In genomic region chr3:190019020-190019419, GRCh38 we compare ENCODE assay signal across 29 cellular contexts.
"Had no signal": no experiment of that assay in that cellular context is flagged by ENCODE, and none has a peak within 500 bp of the region (broad histone marks: within the 10 kb centered on the region; RNA-seq: fewer than 3 reads in every experiment).

No MANE protein-coding gene starts in this region.

- H3K36me3 Mint-ChIP-seq: activated naive CD4-positive, alpha-beta T cell treated with anti-CD3 and anti-CD28 coated beads, Interleukin-2, amount 10 ng/mL, durations not matched to agents 7 days and 5 days; activated naive CD8-positive, alpha-beta T cell treated with anti-CD3 and anti-CD28 coated beads for 36 hours had no signal

- H3K4me3 Mint-ChIP-seq: activated CD4-positive, alpha-beta memory T cell treated with anti-CD3 and anti-CD28 coated beads, Interleukin-2, amount 10 ng/mL, durations not matched to agents 7 days and 5 days; activated CD4-positive, alpha-beta T cell treated with anti-CD3 and anti-CD28 coated beads for 36 hours; activated naive CD4-positive, alpha-beta T cell treated with anti-CD3 and anti-CD28 coated beads, Interleukin-2, amount 10 ng/mL, durations not matched to agents 7 days and 5 days; activated naive CD8-positive, alpha-beta T cell treated with anti-CD3 and anti-CD28 coated beads for 36 hours; activated T-helper 17 cell treated with anti-CD3 and anti-CD28 coated beads, Interleukin-2, amount 50 U/mL, for 72 hours; T-helper 17 cell had no signal

- H3K36me3 ChIP-seq: brain microvascular endothelial cell had no signal

- H3K4me1 Mint-ChIP-seq: activated CD4-positive, alpha-beta memory T cell treated with anti-CD3 and anti-CD28 coated beads, Interleukin-2, amount 10 ng/mL, durations not matched to agents 7 days and 5 days; activated CD4-positive, alpha-beta T cell treated with anti-CD3 and anti-CD28 coated beads for 36 hours; activated naive CD4-positive, alpha-beta T cell treated with anti-CD3 and anti-CD28 coated beads, Interleukin-2, amount 10 ng/mL, durations not matched to agents 7 days and 5 days; activated naive CD8-positive, alpha-beta T cell treated with anti-CD3 and anti-CD28 coated beads for 36 hours; activated T-helper 17 cell treated with anti-CD3 and anti-CD28 coated beads, Interleukin-2, amount 50 U/mL, for 72 hours; T-helper 17 cell had no signal

- H3K4me2 ChIP-seq: KMS-11 had no signal

- H3K27ac ChIP-seq: brain microvascular endothelial cell, KMS-11 had no signal

- H3K9me3 ChIP-seq: MG63 had no signal

- H3K27ac Mint-ChIP-seq: activated CD4-positive, alpha-beta memory T cell treated with anti-CD3 and anti-CD28 coated beads, Interleukin-2, amount 10 ng/mL, durations not matched to agents 7 days and 5 days; activated CD4-positive, alpha-beta T cell treated with anti-CD3 and anti-CD28 coated beads for 36 hours; activated naive CD4-positive, alpha-beta T cell treated with anti-CD3 and anti-CD28 coated beads, Interleukin-2, amount 10 ng/mL, durations not matched to agents 7 days and 5 days; activated naive CD8-positive, alpha-beta T cell treated with anti-CD3 and anti-CD28 coated beads for 36 hours; activated T-helper 17 cell treated with anti-CD3 and anti-CD28 coated beads, Interleukin-2, amount 50 U/mL, for 72 hours; T-helper 17 cell had no signal

- ATAC-seq: activated CD4-positive, alpha-beta T cell treated with anti-CD3 and anti-CD28 coated beads for 36 hours; activated T-helper 17 cell treated with anti-CD3 and anti-CD28 coated beads, Interleukin-2, amount 50 U/mL, for 72 hours; T-helper 17 cell had no signal

- H3K9ac ChIP-seq: KMS-11 had no signal

- H3K4me3 ChIP-seq: MG63 had no signal

- H3K9me3 Mint-ChIP-seq: activated CD4-positive, alpha-beta memory T cell treated with anti-CD3 and anti-CD28 coated beads, Interleukin-2, amount 10 ng/mL, durations not matched to agents 7 days and 5 days; activated naive CD4-positive, alpha-beta T cell treated with anti-CD3 and anti-CD28 coated beads, Interleukin-2, amount 10 ng/mL, durations not matched to agents 7 days and 5 days; activated naive CD8-positive, alpha-beta T cell treated with anti-CD3 and anti-CD28 coated beads for 36 hours; activated T-helper 17 cell treated with anti-CD3 and anti-CD28 coated beads, Interleukin-2, amount 50 U/mL, for 72 hours had no signal

- FAIRE-seq: RCC 7860, TTC549 had no signal

- H3K27me3 ChIP-seq: brain microvascular endothelial cell, MG63 had no signal

- DNase-seq: activated CD4-positive, alpha-beta memory T cell treated with anti-CD3 and anti-CD28 coated beads, Interleukin-2, amount 10 ng/mL, durations not matched to agents 7 days and 5 days; activated CD4-positive, alpha-beta T cell treated with anti-CD3 and anti-CD28 coated beads for 36 hours; activated CD4-positive, alpha-beta T cell treated with anti-CD3 and anti-CD28 coated beads, Interleukin-2, amount 50 U/mL, for 1 hour; activated CD4-positive, CD25-positive, alpha-beta regulatory T cell; activated gamma-delta T cell treated with Interleukin-2 at 50 U/mL for 16 hours; activated naive CD4-positive, alpha-beta T cell treated with anti-CD3 and anti-CD28 coated beads, Interleukin-2, amount 10 ng/mL, durations not matched to agents 7 days and 5 days; activated naive CD8-positive, alpha-beta T cell treated with anti-CD3 and anti-CD28 coated beads for 36 hours; activated T-cell treated with anti-CD3 and anti-CD28 coated beads for 4 hours; activated T-cell treated with anti-CD3 and anti-CD28 coated beads, Interleukin-2, amount 50 U/mL, for 48 hours; brain microvascular endothelial cell; MG63; MV-4-11; NCI-H1092 treated with DMSO at 0.1 percent for 48 hours; NCI-H1417 treated with DMSO at 0.1 percent for 48 hours; NCI-H1694; NCI-H2029; NCI-H2107; NCI-H2171 treated with DMSO at 0.1 percent for 48 hours; NCI-H345; NCI-H510A; NCI-H69; NK-92 treated with Interleukin-12 subunit alpha and Interleukin-12 subunit beta, amount 100 ng/mL, for 24 hours; SHP77 treated with DMSO at 0.1 percent for 48 hours; T-helper 17 cell; T1000 had no signal
